In the genomic region with DNA sequence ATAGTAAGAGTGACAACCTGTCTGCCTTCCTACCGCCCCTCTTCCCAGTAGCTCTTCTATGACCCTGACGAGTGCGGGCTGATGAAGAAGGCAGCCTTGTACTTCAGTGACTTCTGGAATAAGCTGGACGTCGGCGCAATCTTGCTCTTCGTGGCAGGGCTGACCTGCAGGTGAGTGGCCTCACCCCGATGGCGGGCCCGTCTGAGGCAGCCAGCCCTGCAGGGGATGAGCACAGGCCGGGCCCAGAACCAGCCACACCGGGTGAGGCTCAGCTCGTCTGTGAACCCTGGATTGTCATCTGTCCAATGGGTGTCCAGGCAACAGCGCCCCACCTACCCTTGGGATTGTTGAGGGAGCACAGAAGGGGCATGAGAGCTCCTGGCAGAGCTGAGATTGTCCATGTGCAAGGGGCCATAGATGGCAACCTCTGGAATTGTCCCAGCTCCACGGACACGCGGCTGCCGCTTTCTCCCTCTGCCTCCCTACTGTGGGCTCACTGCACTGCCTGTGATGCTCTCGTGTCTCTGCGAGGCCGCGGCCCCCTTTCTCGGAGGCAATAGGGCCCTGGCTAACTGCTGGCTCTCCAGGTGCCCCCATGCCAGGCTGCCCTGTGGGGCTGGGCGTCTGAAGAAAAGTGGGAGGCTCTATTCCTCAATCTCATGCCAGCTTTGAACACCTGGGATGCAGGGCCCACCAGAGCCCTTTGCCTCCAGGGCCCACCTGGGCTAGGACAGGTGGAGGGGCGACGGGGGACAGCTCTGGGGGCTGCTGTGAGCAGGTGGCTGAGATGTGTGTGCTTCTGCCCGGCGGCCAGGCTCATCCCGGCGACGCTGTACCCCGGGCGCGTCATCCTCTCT, we compare ENCODE assay signal across 17 cellular contexts. TPM values are rescaled to one million over a fixed set of nuclear protein-coding genes. Genes with fewer than 3 reads are reported as not detected.
DNase-seq lines count a peak whose midpoint lies in the region; ATAC-seq, FAIRE-seq and TF ChIP-seq lines count a peak whose summit lies in the region.
"Had no signal": no experiment of that assay in that cellular context is flagged by ENCODE, and none has a peak within 500 bp of the region (broad histone marks: within the 10 kb centered on the region; RNA-seq: fewer than 3 reads in every experiment).

No MANE protein-coding gene starts in this region.

- DNase-seq in cardiac septum (ENCODE audit: low spot score) (peak; percentile 53), Right ventricle myocardium inferior (ENCODE audit: missing footprints) (no peak), coronary artery (ENCODE audit: low spot score) (peak; percentile 58), osteocyte (ENCODE audit: extremely low spot score, unreplicated experiment) (peak; percentile 84), urothelium cell line (ENCODE audit: low spot score) (no peak), stomach (no peak)
- no peak for DNase-seq in activated T-cell treated with anti-CD3 and anti-CD28 coated beads, Interleukin-2, amount 50 U/mL, for 4 hours
- DNase-seq: C1 segment of cervical spinal cord; Calu3; CD4-positive, alpha-beta T cell; DMS79; GOT3 had no signal

- H3K27ac Mint-ChIP-seq in osteocyte (ENCODE audit: unreplicated experiment) = no peak overlapping the region
- H3K27ac Mint-ChIP-seq: CD4-positive, alpha-beta T cell had no signal

- H3K4me3 Mint-ChIP-seq in osteocyte (ENCODE audit: unreplicated experiment) = no peak overlapping the region
- H3K4me3 Mint-ChIP-seq in activated T-cell treated with anti-CD3 and anti-CD28 coated beads, Interleukin-2, amount 50 U/mL, for 4 hours = no peak overlapping the region
- H3K4me3 Mint-ChIP-seq: CD4-positive, alpha-beta T cell had no signal

- H3K4me1 ChIP-seq in stomach = no peaks in the 10 kb centered on the region
- H3K4me1 ChIP-seq: HAP-1 had no signal

- H3K36me3 Mint-ChIP-seq in osteocyte (ENCODE audit: unreplicated experiment) = no peaks in the 10 kb centered on the region
- no peaks in the 10 kb centered on the region for H3K36me3 Mint-ChIP-seq in activated T-cell treated with anti-CD3 and anti-CD28 coated beads, Interleukin-2, amount 50 U/mL, for 4 hours (ENCODE audit: insufficient read depth)

- TF ChIP-seq EP300 in stomach (IDR thresholded peaks at IDR 0.05) = no peak

- H3K27ac ChIP-seq in coronary artery = no peak overlapping the region
- H3K27ac ChIP-seq in stomach = no peak overlapping the region

- no peaks in the 10 kb centered on the region for H3K9me3 Mint-ChIP-seq in osteocyte (ENCODE audit: unreplicated experiment)
- no peaks in the 10 kb centered on the region for H3K9me3 Mint-ChIP-seq in activated T-cell treated with anti-CD3 and anti-CD28 coated beads, Interleukin-2, amount 50 U/mL, for 4 hours
- H3K9me3 Mint-ChIP-seq: CD4-positive, alpha-beta T cell had no signal

- intact Hi-C loops in cardiac septum (cut with DNase I) (no loop called here), Right ventricle myocardium inferior (cut with DNase I) (no loop called here), stomach (cut with DNase I; ENCODE audit: low total_unique reads) (no loop called here)

- WGBS in stomach, 5 donors = 78 to 88% (median 84%) methylated on average over 25 to 34 of the region's 34 CpGs

- TF ChIP-seq CTCF in coronary artery (IDR thresholded peaks at IDR 0.05) = no peak
- TF ChIP-seq CTCF in osteocyte (IDR thresholded peaks at IDR 0.05) = no peak
- no peak for TF ChIP-seq CTCF in stomach (IDR thresholded peaks at IDR 0.05)

- no peak for FAIRE-seq in urothelium cell line (lab: Jason Lieb, UNC)
- FAIRE-seq: GM18507 had no signal

- no peaks in the 10 kb centered on the region for H3K4me1 Mint-ChIP-seq in osteocyte (ENCODE audit: unreplicated experiment)
- peaks cover 5% of the 10 kb centered on the region for H3K4me1 Mint-ChIP-seq in activated T-cell treated with anti-CD3 and anti-CD28 coated beads, Interleukin-2, amount 50 U/mL, for 4 hours (ENCODE audit: low read depth)

- peaks cover 0 to 4% (median 0%) of the 10 kb centered on the region in 4 donors for H3K9me3 ChIP-seq in stomach
- H3K9me3 ChIP-seq: HAP-1 had no signal

- no peak overlapping the region for H3K4me3 ChIP-seq in coronary artery
- H3K4me3 ChIP-seq in stomach = no peak overlapping the region
- H3K4me3 ChIP-seq: GM12878, HAP-1 had no signal

- peaks cover 0 to 9% (median 0%) of the 10 kb centered on the region in 4 donors for H3K36me3 ChIP-seq in stomach
- H3K36me3 ChIP-seq: HAP-1 had no signal

- peaks cover 0 to under 1% (median 0%) of the 10 kb centered on the region in 3 donors for H3K27me3 ChIP-seq in stomach

- ATAC-seq in Right ventricle myocardium inferior = no peak
- no peak for ATAC-seq in activated T-cell treated with anti-CD3 and anti-CD28 coated beads, Interleukin-2, amount 50 U/mL, for 4 hours
- ATAC-seq: GM12878 had no signal

- no peaks in the 10 kb centered on the region for H3K27me3 Mint-ChIP-seq in osteocyte (ENCODE audit: unreplicated experiment)
- no peaks in the 10 kb centered on the region for H3K27me3 Mint-ChIP-seq in activated T-cell treated with anti-CD3 and anti-CD28 coated beads, Interleukin-2, amount 50 U/mL, for 4 hours (ENCODE audit: low read depth)
- H3K27me3 Mint-ChIP-seq: CD4-positive, alpha-beta T cell had no signal

- TF ChIP-seq POLR2A in stomach (IDR thresholded peaks at IDR 0.05) = no peak

RNA-seq across cellular contexts. Expression of gene LRRC3, which starts 50.0 kb away (rescaled TPM):
- total RNA-seq in cardiac septum (2.9 TPM), Right ventricle myocardium inferior (3.3 TPM), osteocyte (4.0 and 4.2 TPM in 2 replicates), stomach (1 to 10 TPM; 1.2 to 8.0 (median 5.5) TPM)
- total RNA-seq in activated T-cell treated with anti-CD3 and anti-CD28 coated beads, Interleukin-2, amount 50 U/mL, for 4 hours = under 1 TPM; 0.24 to 0.57 (median 0.35) TPM
- 1 to 10 TPM in 2 of 3 donors, under 1 TPM in 1; 0.76 to 1.3 (median 1.3) TPM for polyA plus RNA-seq in stomach
- total RNA-seq: HT1080 had no signal

RNA-seq across cellular contexts. Expression of gene TRPM2, which starts 51.9 kb away (rescaled TPM):
- 1.2 TPM for total RNA-seq in cardiac septum
- 2.7 TPM for total RNA-seq in Right ventricle myocardium inferior
- not detected in 2 replicates for total RNA-seq in osteocyte
- 10 to 100 TPM in 1 of 3 donors, 1 to 10 TPM in 1, under 1 TPM in 1; 0.95 to 21.6 (median 2.5) TPM for total RNA-seq in activated T-cell treated with anti-CD3 and anti-CD28 coated beads, Interleukin-2, amount 50 U/mL, for 4 hours
- total RNA-seq in stomach = 10 to 100 TPM in 1 of 5 donors, 1 to 10 TPM in 4; 1.3 to 10.3 (median 3.5) TPM
- 1 to 10 TPM; 1.9 to 2.7 (median 1.9) TPM for polyA plus RNA-seq in stomach
- total RNA-seq: Calu3, G401 had no signal

Comparison
In these comparisons a context has a peak if more than half of its experiments do, and no peak if none do; other contexts are left out.
1. DNase-seq: peak in cardiac septum (single experiment), coronary artery (single experiment) and osteocyte (single experiment); none in Right ventricle myocardium inferior (single experiment), activated T-cell treated with anti-CD3 and anti-CD28 coated beads, Interleukin-2, amount 50 U/mL, for 4 hours (single experiment), urothelium cell line (single experiment) and stomach (single experiment).